Comparison of ENCODE assay signal across 16 cellular contexts in the genomic region with DNA sequence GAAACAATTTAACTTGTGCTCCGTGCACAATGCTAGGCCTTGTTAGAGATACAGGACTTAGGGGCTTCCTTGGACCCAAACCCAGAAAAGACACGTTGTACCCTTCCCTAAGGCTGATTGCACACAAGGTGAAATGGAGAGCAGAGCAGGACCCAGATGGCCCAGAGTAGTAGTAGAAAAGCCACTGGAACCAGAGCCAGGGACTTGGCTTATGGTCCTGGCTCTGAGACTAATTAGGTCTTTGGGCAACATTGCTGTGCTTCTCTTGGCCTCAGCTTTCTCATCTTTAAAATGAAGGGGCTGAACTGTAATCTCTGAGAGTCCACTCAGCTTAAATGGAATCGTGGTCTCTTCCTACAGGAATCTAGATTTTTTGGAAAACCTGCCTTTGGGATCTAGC. TPM values are rescaled to one million over a fixed set of nuclear protein-coding genes. Genes with fewer than 3 reads are reported as not detected.
DNase-seq lines count a peak whose midpoint lies in the region; ATAC-seq, FAIRE-seq and TF ChIP-seq lines count a peak whose summit lies in the region.
"Had no signal": no experiment of that assay in that cellular context is flagged by ENCODE, and none has a peak within 500 bp of the region (broad histone marks: within the 10 kb centered on the region; RNA-seq: fewer than 3 reads in every experiment).

No MANE protein-coding gene starts in this region.

- H3K27me3 ChIP-seq in DOHH2 (ENCODE audit: control insufficient read depth, low read length) (no peaks in the 10 kb centered on the region), ascending aorta (no peaks in the 10 kb centered on the region), tibial artery (no peaks in the 10 kb centered on the region), pancreas (peaks cover 0 to 5% (median 0%) of the 10 kb centered on the region in 4 donors), PC-3 (ENCODE audit: low read length) (no peaks in the 10 kb centered on the region)

- H3K9me3 ChIP-seq in DOHH2 (ENCODE audit: control insufficient read depth, insufficient read depth, low read length) (no peaks in the 10 kb centered on the region), ascending aorta (no peaks in the 10 kb centered on the region), tibial artery (no peaks in the 10 kb centered on the region), pancreas (no peaks in the 10 kb centered on the region), PC-3 (ENCODE audit: low read length) (no peaks in the 10 kb centered on the region)

- TF ChIP-seq CTCF in DOHH2 (IDR thresholded peaks at IDR 0.05; ENCODE audit: low read depth, low read length, poor library complexity, severe bottlenecking) (no peak), ascending aorta (IDR thresholded peaks at IDR 0.05) (no peak), neural crest cell (conservative IDR thresholded peaks at IDR 0.05) (no peak), tibial artery (IDR thresholded peaks at IDR 0.05) (no peak), pancreas (IDR thresholded peaks at IDR 0.05) (no peak), PC-3 (conservative IDR thresholded peaks at IDR 0.05; ENCODE audit: low read depth, low read length) (no peak)

- CTCF ChIA-PET in PC-3 (lab: Charles Lee): no interaction called here

- no peak overlapping the region for H3K9ac ChIP-seq in PC-3 (ENCODE audit: low read length)

- H3F3A ChIP-seq in DOHH2 (ENCODE audit: control insufficient read depth, insufficient read depth): peaks cover 30% of the 10 kb centered on the region
- no peaks in the 10 kb centered on the region for H3F3A ChIP-seq in PC-3 (ENCODE audit: low read length, unreplicated experiment)

- H3K79me2 ChIP-seq in DOHH2 (ENCODE audit: control insufficient read depth, low read length) (peaks cover 50% of the 10 kb centered on the region), PC-3 (ENCODE audit: low read length) (no peaks in the 10 kb centered on the region)

- no peaks in the 10 kb centered on the region for H3K9me3 Mint-ChIP-seq in neural crest cell
- H3K9me3 Mint-ChIP-seq: CD8-positive, alpha-beta memory T cell had no signal

- BruUV-seq in PC-3 (replicated peaks; lab: Mats Ljungman, UMichigan): no TSS peak

- intact Hi-C loops in ascending aorta (cut with DNase I) (no loop called here), tibial artery (cut with DNase I; ENCODE audit: low total_unique reads) (no loop called here), pancreas (cut with DNase I) (no loop called here), PC-3 (cut with micrococcal nuclease) (no loop called here)

- FAIRE-seq in pancreas (lab: Jason Lieb, UNC): no peak
- FAIRE-seq: RCC 7860 had no signal

- H4K20me1 ChIP-seq in DOHH2 (ENCODE audit: control insufficient read depth, insufficient read depth, low read depth, low read length) (no peaks in the 10 kb centered on the region), PC-3 (ENCODE audit: low read length) (no peaks in the 10 kb centered on the region)

- WGBS in pancreas, 2 donors: 79 to 80% methylated on average over 3 of the region's 3 CpGs

- POLR2A ChIA-PET in PC-3 (lab: Charles Lee; ENCODE audit: unreplicated experiment): no interaction called here

- H2AFZ ChIP-seq in PC-3 (ENCODE audit: low read length): no peak overlapping the region

- H3K4me1 ChIP-seq in DOHH2 (ENCODE audit: control insufficient read depth, low read length) (peaks cover 97% of the 10 kb centered on the region), ascending aorta (peaks cover 3 to 70% of the 10 kb centered on the region in 2 donors), tibial artery (peaks cover 0 to 96% (median 44%) of the 10 kb centered on the region in 4 donors), pancreas (no peaks in the 10 kb centered on the region), PC-3 (ENCODE audit: insufficient read depth, low read length) (no peaks in the 10 kb centered on the region)

- H3K9me2 ChIP-seq in DOHH2 (replicated peaks; ENCODE audit: control insufficient read depth, low read length): no peaks in the 10 kb centered on the region
- no peaks in the 10 kb centered on the region for H3K9me2 ChIP-seq in PC-3 (replicated peaks; ENCODE audit: low read length)

- no peak overlapping the region for H3K4me3 Mint-ChIP-seq in neural crest cell
- H3K4me3 Mint-ChIP-seq: CD8-positive, alpha-beta memory T cell; H9 had no signal

- peak overlapping the region; percentile 4; the same call in 1 of the 2 replicates for H3K4me2 ChIP-seq in DOHH2 (ENCODE audit: low read length)
- no peak overlapping the region for H3K4me2 ChIP-seq in PC-3 (ENCODE audit: low read length)

- H3K4me3 ChIP-seq in DOHH2 (ENCODE audit: low read length): no peak overlapping the region
- no peak overlapping the region for H3K4me3 ChIP-seq in ascending aorta
- no peak overlapping the region for H3K4me3 ChIP-seq in tibial artery
- no peak overlapping the region for H3K4me3 ChIP-seq in pancreas
- H3K4me3 ChIP-seq in PC-3 (ENCODE audit: low read length): no peak overlapping the region

- H3K36me3 Mint-ChIP-seq in neural crest cell (ENCODE audit: low read depth): no peaks in the 10 kb centered on the region
- H3K36me3 Mint-ChIP-seq: CD8-positive, alpha-beta memory T cell had no signal

- H3K36me3 ChIP-seq in DOHH2 (ENCODE audit: control insufficient read depth, low read length) (peaks cover 8% of the 10 kb centered on the region; the same call in 1 of the 2 replicates), ascending aorta (no peaks in the 10 kb centered on the region), tibial artery (no peaks in the 10 kb centered on the region), pancreas (no peaks in the 10 kb centered on the region), PC-3 (ENCODE audit: low read depth, low read length) (no peaks in the 10 kb centered on the region)

- peak overlapping the region; percentile 81 for H3K27ac Mint-ChIP-seq in neural crest cell (ENCODE audit: unreplicated experiment)
- H3K27ac Mint-ChIP-seq: CD8-positive, alpha-beta memory T cell; H9 had no signal

- H3K27me3 Mint-ChIP-seq in neural crest cell (ENCODE audit: low read depth): no peaks in the 10 kb centered on the region

- H3K27ac ChIP-seq in DOHH2 (ENCODE audit: low read depth, low read length) (peak overlapping the region; percentile 67), ascending aorta (peak overlapping the region; percentile 87 to 90), tibial artery (peak overlapping the region; percentile 73 to 87), pancreas (no peak overlapping the region), PC-3 (ENCODE audit: low read length) (no peak overlapping the region)

- DNase-seq in ascending aorta (ENCODE audit: low spot score in 2 of 2) (no peak), neural crest cell (ENCODE audit: low read depth, low spot score) (no peak), tibial artery (no peak), pancreas (no peak), PC-3 (no peak)
- DNase-seq: ACHN; CD8-positive, alpha-beta memory T cell; H9; IMR-90; NCI-H1417 treated with DMSO at 0.1 percent for 48 hours; NCI-H2029 treated with DMSO at 0.1 percent for 48 hours; NCI-H510A treated with DMSO at 0.1 percent for 48 hours; SHP77 had no signal

- no peak for ATAC-seq in pancreas
- no peak for ATAC-seq in PC-3
- no peak for ATAC-seq in GM21529 (IDR thresholded peaks at IDR 0.05; ENCODE audit: unreplicated experiment)

- H3K4me1 Mint-ChIP-seq in neural crest cell: peaks cover 79% of the 10 kb centered on the region
- H3K4me1 Mint-ChIP-seq: CD8-positive, alpha-beta memory T cell had no signal

RNA-seq across cellular contexts. Expression of a gene that starts 42.3 kb away (rescaled TPM):
- total RNA-seq in ascending aorta (93.6 TPM), neural crest cell (12.6 and 14.8 TPM in 2 replicates), pancreas (1 to 10 TPM; 1.3 to 6.1 (median 2.9) TPM), PC-3 (2014; rRNA removed) (0.29 and 1.3 TPM in 2 replicates)
- 1 to 10 TPM; 1.5 to 2.6 TPM for polyA plus RNA-seq in pancreas
- total RNA-seq: H9 had no signal
- polyA plus RNA-seq: CD8-positive, alpha-beta memory T cell had no signal

Comparison
In these comparisons a context has a peak if more than half of its experiments do, and no peak if none do; other contexts are left out.
1. H3K27ac ChIP-seq: peak in DOHH2 (single experiment), ascending aorta (2 of 2) and tibial artery (2 of 2); none in pancreas (0 of 4) and PC-3 (single experiment).